Comparison of ENCODE assay signal across 23 cellular contexts in genomic region chr2:207955456-207955855, GRCh38.
DNase-seq lines count a peak whose midpoint lies in the region; FAIRE-seq and TF ChIP-seq lines count a peak whose summit lies in the region.
"Had no signal": no experiment of that assay in that cellular context is flagged by ENCODE, and none has a peak within 500 bp of the region (broad histone marks: within the 10 kb centered on the region; RNA-seq: fewer than 3 reads in every experiment).

No MANE protein-coding gene starts in this region.

- no peaks in the 10 kb centered on the region for H3K9me3 ChIP-seq in Caco-2
- H3K9me3 ChIP-seq: A549; BLaER1 treated with 17β-estradiol and CSF1 and Interleukin-3, amounts not matched to agents 10 nM and 100 nM had no signal

- H3K36me3 ChIP-seq in Caco-2 (ENCODE audit: control insufficient read depth, insufficient read depth, low read length) = no peaks in the 10 kb centered on the region
- H3K36me3 ChIP-seq: BLaER1 treated with 17β-estradiol and CSF1 and Interleukin-3, amounts not matched to agents 10 nM and 100 nM had no signal

- FAIRE-seq in islet of Langerhans (lab: Jason Lieb, UNC) = peak; percentile 17
- FAIRE-seq: A549, GM12878, GM12892, GM18507 had no signal

- peaks cover 64% of the 10 kb centered on the region for H3K4me1 ChIP-seq in Caco-2
- H3K4me1 ChIP-seq: A549 had no signal

- no peaks in the 10 kb centered on the region for H3K27me3 Mint-ChIP-seq in activated naive CD4-positive, alpha-beta T cell treated with anti-CD3 and anti-CD28 coated beads, Interleukin-2, amount 50 U/mL, for 24 hours
- no peaks in the 10 kb centered on the region for H3K27me3 Mint-ChIP-seq in Caco-2 (ENCODE audit: insufficient read depth, unreplicated experiment)
- H3K27me3 Mint-ChIP-seq in progenitor cell of endocrine pancreas = no peaks in the 10 kb centered on the region
- H3K27me3 Mint-ChIP-seq: B cell; CD4-positive, alpha-beta T cell had no signal

- peaks cover 13% of the 10 kb centered on the region for H3K36me3 Mint-ChIP-seq in activated naive CD4-positive, alpha-beta T cell treated with anti-CD3 and anti-CD28 coated beads, Interleukin-2, amount 50 U/mL, for 24 hours
- H3K36me3 Mint-ChIP-seq in Caco-2 (ENCODE audit: insufficient read depth, unreplicated experiment) (no peaks in the 10 kb centered on the region), progenitor cell of endocrine pancreas (ENCODE audit: insufficient read depth) (peaks cover 3% of the 10 kb centered on the region)

- TF ChIP-seq CTCF in Caco-2 (IDR thresholded peaks at IDR 0.05; ENCODE audit: insufficient read depth in 1 of 2, low read depth in 1 of 2, low read length in 1 of 2, severe bottlenecking in 1 of 2, unreplicated experiment in 1 of 2) (no peak), progenitor cell of endocrine pancreas (IDR thresholded peaks at IDR 0.05; ENCODE audit: unreplicated experiment) (no peak)

- H3K4me3 ChIP-seq in Caco-2 (ENCODE audit: low read depth, low read length) = no peak overlapping the region
- H3K4me3 ChIP-seq: A549; BLaER1 treated with 17β-estradiol and CSF1 and Interleukin-3, amounts not matched to agents 10 nM and 100 nM; GM12878 had no signal

- no TSS peak for BruUV-seq in Caco-2 (replicated peaks; lab: Mats Ljungman, UMichigan)

- H3K9me3 Mint-ChIP-seq in activated naive CD4-positive, alpha-beta T cell treated with anti-CD3 and anti-CD28 coated beads, Interleukin-2, amount 50 U/mL, for 24 hours = no peaks in the 10 kb centered on the region
- H3K9me3 Mint-ChIP-seq in Caco-2 (ENCODE audit: unreplicated experiment) = peaks cover 10% of the 10 kb centered on the region
- H3K9me3 Mint-ChIP-seq in progenitor cell of endocrine pancreas (ENCODE audit: low read depth) = no peaks in the 10 kb centered on the region
- H3K9me3 Mint-ChIP-seq: CD4-positive, alpha-beta T cell; CD8-positive, alpha-beta T cell had no signal

- no peak for DNase-seq in activated naive CD4-positive, alpha-beta T cell treated with anti-CD3 and anti-CD28 coated beads, Interleukin-2, amount 50 U/mL, for 16 hours
- no peak for DNase-seq in Caco-2
- no peak for DNase-seq in progenitor cell of endocrine pancreas (ENCODE audit: low spot score, unreplicated experiment)
- no peak for DNase-seq in ureter (ENCODE audit: low spot score)
- no peak for DNase-seq in GM19238 (ENCODE audit: insufficient read length, low spot score)
- DNase-seq: AML-193; CD4-positive, alpha-beta T cell; CD8-positive, alpha-beta T cell; DMS 273 treated with DMSO at 0.1 percent for 48 hours; DMS153; DMS53; DMS79; DND-41; EL; GDM1 had no signal

- CTCF ChIA-PET in Caco-2 (lab: Charles Lee) = no interaction called here

- H3K27me3 ChIP-seq in Caco-2 (replicated peaks; ENCODE audit: control insufficient read depth, insufficient read depth, low read length) = no peaks in the 10 kb centered on the region
- H3K27me3 ChIP-seq: BLaER1 treated with 17β-estradiol and CSF1 and Interleukin-3, amounts not matched to agents 10 nM and 100 nM had no signal

- peak overlapping the region; percentile 71 for H3K27ac Mint-ChIP-seq in activated naive CD4-positive, alpha-beta T cell treated with anti-CD3 and anti-CD28 coated beads, Interleukin-2, amount 50 U/mL, for 24 hours
- H3K27ac Mint-ChIP-seq in Caco-2 (ENCODE audit: unreplicated experiment) (peak overlapping the region; percentile 5), progenitor cell of endocrine pancreas (peak overlapping the region; percentile 76)
- H3K27ac Mint-ChIP-seq: B cell; CD4-positive, alpha-beta T cell; CD8-positive, alpha-beta T cell had no signal

- H3K4me3 Mint-ChIP-seq in activated naive CD4-positive, alpha-beta T cell treated with anti-CD3 and anti-CD28 coated beads, Interleukin-2, amount 50 U/mL, for 24 hours = no peak overlapping the region
- no peak overlapping the region for H3K4me3 Mint-ChIP-seq in Caco-2 (ENCODE audit: unreplicated experiment)
- no peak overlapping the region for H3K4me3 Mint-ChIP-seq in progenitor cell of endocrine pancreas (ENCODE audit: low read depth)
- H3K4me3 Mint-ChIP-seq: B cell; CD4-positive, alpha-beta T cell; CD8-positive, alpha-beta T cell had no signal

- intact Hi-C loops in Caco-2 (cut with micrococcal nuclease; ENCODE audit: unreplicated experiment) = no loop called here

- peaks cover 4% of the 10 kb centered on the region for H3K4me1 Mint-ChIP-seq in activated naive CD4-positive, alpha-beta T cell treated with anti-CD3 and anti-CD28 coated beads, Interleukin-2, amount 50 U/mL, for 24 hours
- peaks cover 52% of the 10 kb centered on the region for H3K4me1 Mint-ChIP-seq in Caco-2 (ENCODE audit: low read depth, unreplicated experiment)
- H3K4me1 Mint-ChIP-seq in progenitor cell of endocrine pancreas (ENCODE audit: low read depth) = peaks cover 57% of the 10 kb centered on the region

- POLR2A ChIA-PET in Caco-2 (lab: Charles Lee) = no interaction called here

Comparison
In these comparisons a context has a peak if more than half of its experiments do, and no peak if none do; other contexts are left out.
1. H3K27ac Mint-ChIP-seq: peak in every context shown above with its lines; median percentile 76 in progenitor cell of endocrine pancreas; 71 in activated naive CD4-positive, alpha-beta T cell treated with anti-CD3 and anti-CD28 coated beads, Interleukin-2, amount 50 U/mL, for 24 hours; 5 in Caco-2.